8 cellular contexts compared by ENCODE assay signal in genomic region chr17:38455288-38455915, GRCh38. TPM values are rescaled to one million over a fixed set of nuclear protein-coding genes. Genes with fewer than 3 reads are reported as not detected.
DNase-seq lines count a peak whose midpoint lies in the region; ATAC-seq lines count a peak whose summit lies in the region.
"Had no signal": no experiment of that assay in that cellular context is flagged by ENCODE, and none has a peak within 500 bp of the region (broad histone marks: within the 10 kb centered on the region; RNA-seq: fewer than 3 reads in every experiment).

No MANE protein-coding gene starts in this region.

- H3K27ac ChIP-seq in HUES48 (ENCODE audit: low read depth, low read length) (peak overlapping the region; percentile 63), SJCRH30 (peak overlapping the region; percentile 91), stomach smooth muscle (ENCODE audit: low read length) (peak overlapping the region; percentile 69)

- no peak overlapping the region for H3K9ac ChIP-seq in HUES48 (ENCODE audit: low read depth, low read length)
- peak overlapping the region; percentile 58 for H3K9ac ChIP-seq in stomach smooth muscle (ENCODE audit: low read length in 2 of 2)

- peak; percentile 86 to 89 for DNase-seq in SJCRH30
- peak; percentile 47 for DNase-seq in glomerular visceral epithelial cell (ENCODE audit: extremely low spot score)
- DNase-seq in 8988T, result no peak
- no peak for DNase-seq in NCI-H187 treated with DMSO at 0.1 percent for 48 hours (lab: John Stamatoyannopoulos, UW)
- DNase-seq: activated CD4-positive, alpha-beta T cell treated with anti-CD3 and anti-CD28 coated beads for 36 hours had no signal

- H3K4me1 ChIP-seq in HUES48 (ENCODE audit: control insufficient read depth, insufficient read depth, low read length), result peaks cover 50% of the 10 kb centered on the region
- H3K4me1 ChIP-seq in SJCRH30, result peaks cover 54% of the 10 kb centered on the region
- H3K4me1 ChIP-seq in stomach smooth muscle (ENCODE audit: control insufficient read depth, insufficient read depth, low read length), result peaks cover 58% of the 10 kb centered on the region

- H3K9me3 ChIP-seq in HUES48 (ENCODE audit: control insufficient read depth, insufficient read depth, low read length) (no peaks in the 10 kb centered on the region), SJCRH30 (replicated peaks) (no peaks in the 10 kb centered on the region), stomach smooth muscle (ENCODE audit: control insufficient read depth in 2 of 2, low read length in 2 of 2) (no peaks in the 10 kb centered on the region)

- H3K27me3 ChIP-seq in HUES48 (ENCODE audit: control insufficient read depth, insufficient read depth, low read length) (0 out of 2 replicates have a peak, but pooled peaks cover 4% of the 10 kb centered on the region), SJCRH30 (no peaks in the 10 kb centered on the region), stomach smooth muscle (ENCODE audit: control insufficient read depth in 1 of 2, insufficient read depth in 2 of 2, low read length in 2 of 2) (no peaks in the 10 kb centered on the region)

- no peak for ATAC-seq in HG03520 (IDR thresholded peaks at IDR 0.05; ENCODE audit: unreplicated experiment)
- ATAC-seq: activated CD4-positive, alpha-beta T cell treated with anti-CD3 and anti-CD28 coated beads for 36 hours had no signal

- peaks cover 22% of the 10 kb centered on the region for H3K36me3 ChIP-seq in HUES48 (ENCODE audit: control insufficient read depth, insufficient read depth, low read length)
- H3K36me3 ChIP-seq in SJCRH30, result peaks cover 13% of the 10 kb centered on the region
- H3K36me3 ChIP-seq in stomach smooth muscle (ENCODE audit: control insufficient read depth in 2 of 2, insufficient read depth in 2 of 2, low read length in 2 of 2), result peaks cover 3 to 15% of the 10 kb centered on the region in 2 donors

- H3K4me3 ChIP-seq in HUES48 (ENCODE audit: low read depth, low read length), result 0 out of 2 replicates have a peak overlapping the region, but pooled peaks have one; percentile 48
- peak overlapping the region; percentile 60 for H3K4me3 ChIP-seq in SJCRH30
- peak overlapping the region in 1 of 2 donors; percentile 69 for H3K4me3 ChIP-seq in stomach smooth muscle (ENCODE audit: low read length in 2 of 2)

RNA-seq across cellular contexts. Expression of gene ARHGAP23, which starts 27.1 kb away (rescaled TPM):
- 35.7 and 37.9 TPM in 2 replicates for total RNA-seq in SJCRH30 (2014; rRNA removed; shearing (Covaris generic))

Comparison
In these comparisons a context has a peak if more than half of its experiments do, and no peak if none do; other contexts are left out.
1. DNase-seq: peak in SJCRH30 (2 of 2) and glomerular visceral epithelial cell (single experiment); none in 8988T (single experiment) and NCI-H187 treated with DMSO at 0.1 percent for 48 hours (single experiment).
2. Peak in every context shown above with its lines, with median percentiles within 50 percentile points of each other: H3K27ac ChIP-seq.